ENCODE assay signal across 9 cellular contexts in genomic region chr14:76958020-76958965, GRCh38.
A peak's percentile ranks its signal among the peaks of the same experiment; 100 is the strongest.
DNase-seq lines count a peak whose midpoint lies in the region; ATAC-seq, FAIRE-seq and TF ChIP-seq lines count a peak whose summit lies in the region.
"Had no signal": no experiment of that assay in that cellular context is flagged by ENCODE, and none has a peak within 500 bp of the region (broad histone marks: within the 10 kb centered on the region; RNA-seq: fewer than 3 reads in every experiment).

No MANE protein-coding gene starts in this region.

- peaks cover 3% of the 10 kb centered on the region for H3K27me3 Mint-ChIP-seq in endodermal cell (ENCODE audit: insufficient read depth)

- no peaks in the 10 kb centered on the region for H3K9me3 Mint-ChIP-seq in endodermal cell

- H3K4me1 ChIP-seq in OCI-LY3 (ENCODE audit: low read length) (peaks cover 84% of the 10 kb centered on the region), endodermal cell (ENCODE audit: control insufficient read depth, insufficient read depth, low read length) (peaks cover 21% of the 10 kb centered on the region), rectal smooth muscle tissue (ENCODE audit: control insufficient read depth, insufficient read depth, low read length) (peaks cover 54% of the 10 kb centered on the region)

- H3K36me3 ChIP-seq in OCI-LY3 (replicated peaks; ENCODE audit: low read depth, low read length) (no peaks in the 10 kb centered on the region), endodermal cell (ENCODE audit: control insufficient read depth, insufficient read depth, low read length) (no peaks in the 10 kb centered on the region), rectal smooth muscle tissue (ENCODE audit: control insufficient read depth, insufficient read depth, low read length) (no peaks in the 10 kb centered on the region)

- H3K9ac ChIP-seq in OCI-LY3 (ENCODE audit: low read length) (no peak overlapping the region), endodermal cell (ENCODE audit: extremely low read depth, low read length, poor library complexity, severe bottlenecking) (no peak overlapping the region), rectal smooth muscle tissue (ENCODE audit: low read length) (no peak overlapping the region)

- no peak overlapping the region for H3K4me3 ChIP-seq in OCI-LY3 (ENCODE audit: low read length)
- no peak overlapping the region for H3K4me3 ChIP-seq in endodermal cell (ENCODE audit: low read length)
- H3K4me3 ChIP-seq in rectal smooth muscle tissue (ENCODE audit: low read length) = no peak overlapping the region

- no peaks in the 10 kb centered on the region for H3K79me2 ChIP-seq in OCI-LY3 (ENCODE audit: low read length)

- no peak for TF ChIP-seq CTCF in OCI-LY3 (IDR thresholded peaks at IDR 0.05; ENCODE audit: low read depth, low read length)
- TF ChIP-seq CTCF in endodermal cell (conservative IDR thresholded peaks at IDR 0.05) = no peak

- H3K9me3 ChIP-seq in OCI-LY3 (ENCODE audit: insufficient read depth, low read length) (no peaks in the 10 kb centered on the region), endodermal cell (ENCODE audit: control insufficient read depth, low read length) (no peaks in the 10 kb centered on the region)

- peaks cover 54% of the 10 kb centered on the region for H3K4me1 Mint-ChIP-seq in endodermal cell

- no peak overlapping the region for H3K27ac ChIP-seq in OCI-LY3 (ENCODE audit: low read length)
- peak overlapping the region; percentile 40 for H3K27ac ChIP-seq in endodermal cell (ENCODE audit: low read depth, low read length)
- peak overlapping the region; percentile 95 for H3K27ac ChIP-seq in rectal smooth muscle tissue (ENCODE audit: low read depth, low read length)

- FAIRE-seq in GM12891 (lab: Jason Lieb, UNC) = peak; percentile 38
- FAIRE-seq: islet of Langerhans had no signal

- ATAC-seq in HG02571 (IDR thresholded peaks at IDR 0.05; ENCODE audit: unreplicated experiment) (no peak), HG03378 (IDR thresholded peaks at IDR 0.05; ENCODE audit: unreplicated experiment) (no peak)

- TF ChIP-seq POLR2A in GM12891 (IDR thresholded peaks at IDR 0.05; ENCODE audit: low read depth, low read length) = no peak

- DNase-seq in GM12891 (ENCODE audit: insufficient read length, low spot score) (no peak), endodermal cell (no peak), cerebellar nuclear complex (lab: John Stamatoyannopoulos, UW) (no peak)
- DNase-seq: amniotic stem cell had no signal

- no peaks in the 10 kb centered on the region for H3K36me3 Mint-ChIP-seq in endodermal cell (ENCODE audit: low read depth)

- H3K4me2 ChIP-seq in OCI-LY3 (ENCODE audit: low read length) = 0 out of 2 replicates have a peak overlapping the region, but pooled peaks have one; percentile 3

- 84 to 93% methylated on average over 8 to 11 of the region's 11 CpGs for WGBS in endodermal cell (ENCODE audit: insufficient coverage in 1 of 2, insufficient read length in 1 of 2), 2 experiments

- H4K20me1 ChIP-seq in OCI-LY3 (ENCODE audit: insufficient read depth, low read length) = no peaks in the 10 kb centered on the region

- H3K27ac Mint-ChIP-seq in endodermal cell = peak overlapping the region; percentile 66

- peaks cover 10% of the 10 kb centered on the region for H3K27me3 ChIP-seq in OCI-LY3 (ENCODE audit: low read depth, low read length)
- H3K27me3 ChIP-seq in endodermal cell (ENCODE audit: control insufficient read depth, insufficient read depth, low read length, poor library complexity, severe bottlenecking) = peaks cover 12% of the 10 kb centered on the region
- H3K27me3 ChIP-seq in rectal smooth muscle tissue (ENCODE audit: control insufficient read depth, insufficient read depth, low read length) = no peaks in the 10 kb centered on the region

- H2AFZ ChIP-seq in OCI-LY3 (ENCODE audit: low read depth, low read length) = no peak overlapping the region

- H3K4me3 Mint-ChIP-seq in endodermal cell = no peak overlapping the region

TF ChIP-seq in GM12891, 5 proteins besides CTCF, POLR2A, EP300 and RAD21:
- TF ChIP-seq POU2F2 (IDR thresholded peaks at IDR 0.05; ENCODE audit: low read depth, low read length) (no peak), SPI1 (IDR thresholded peaks at IDR 0.05; ENCODE audit: low read depth, low read length) (no peak), POLR2AphosphoS5 (IDR thresholded peaks at IDR 0.05; ENCODE audit: low read depth, low read length) (no peak), PAX5 (IDR thresholded peaks at IDR 0.05; ENCODE audit: insufficient read depth, low read length, severe bottlenecking) (no peak), TAF1 (IDR thresholded peaks at IDR 0.05; ENCODE audit: low read depth, low read length) (no peak)
